10 cellular contexts compared by ENCODE assay signal in the genomic region with DNA sequence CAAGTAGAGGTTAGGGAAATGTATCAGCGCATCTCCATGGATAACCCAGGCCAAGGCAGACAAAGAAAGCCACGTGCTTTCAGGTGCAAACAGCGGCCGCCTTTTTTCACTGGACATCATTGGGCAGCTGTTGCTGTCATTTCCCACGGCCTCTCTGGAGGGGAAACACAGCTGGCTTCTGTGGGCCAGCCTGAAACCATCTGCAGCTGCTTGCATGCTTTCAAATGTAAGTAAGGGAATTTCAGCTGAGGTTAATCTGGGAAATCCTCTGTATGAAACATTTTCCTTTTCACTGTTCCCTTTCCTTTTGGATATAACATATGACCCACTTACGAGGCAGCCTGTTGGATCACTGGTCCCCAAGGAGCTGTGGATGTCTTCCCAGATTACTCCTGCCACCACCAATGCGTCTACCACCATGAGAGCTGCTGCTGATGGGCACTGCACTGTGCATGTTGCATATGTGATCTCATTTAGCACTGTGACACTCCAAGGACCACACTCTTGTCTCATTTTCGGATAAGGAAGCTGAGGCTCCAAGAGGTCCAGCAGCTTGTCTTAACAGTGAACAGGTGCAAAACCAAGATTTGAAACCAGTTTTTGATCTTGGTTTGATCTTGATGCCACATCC.
DNase-seq lines count a peak whose midpoint lies in the region; ATAC-seq and TF ChIP-seq lines count a peak whose summit lies in the region.
"Had no signal": no experiment of that assay in that cellular context is flagged by ENCODE, and none has a peak within 500 bp of the region (broad histone marks: within the 10 kb centered on the region; RNA-seq: fewer than 3 reads in every experiment).

No MANE protein-coding gene starts in this region.

- H3K27me3 Mint-ChIP-seq in progenitor cell of endocrine pancreas: peaks cover 3% of the 10 kb centered on the region

- H3K4me1 ChIP-seq in heart left ventricle (peaks cover 0 to 84% (median 72%) of the 10 kb centered on the region in 12 donors), OCI-LY1 (ENCODE audit: insufficient read depth, low read length, severe bottlenecking) (peaks cover 89% of the 10 kb centered on the region)

- H3K4me1 Mint-ChIP-seq in progenitor cell of endocrine pancreas (ENCODE audit: low read depth): no peaks in the 10 kb centered on the region

- no peak overlapping the region; the same call in 1 of the 2 replicates for H3K9ac ChIP-seq in OCI-LY1 (ENCODE audit: low read length)

- no peaks in the 10 kb centered on the region for H4K20me1 ChIP-seq in OCI-LY1 (ENCODE audit: insufficient read depth, low read length)

- no peak overlapping the region for H3K4me3 ChIP-seq in heart left ventricle
- H3K4me3 ChIP-seq in OCI-LY1 (ENCODE audit: low read depth, low read length, poor library complexity, severe bottlenecking): no peak overlapping the region

- no peaks in the 10 kb centered on the region for H3F3A ChIP-seq in OCI-LY1 (ENCODE audit: insufficient read depth, low read length)

- H3K27me3 ChIP-seq in heart left ventricle (no peaks in the 10 kb centered on the region), OCI-LY1 (ENCODE audit: insufficient read depth, low read length) (no peaks in the 10 kb centered on the region)

- H3K27ac Mint-ChIP-seq in progenitor cell of endocrine pancreas: no peak overlapping the region

- H3K9me3 ChIP-seq in heart left ventricle (no peaks in the 10 kb centered on the region), OCI-LY1 (ENCODE audit: low read length) (no peaks in the 10 kb centered on the region)

- WGBS in heart left ventricle, 4 donors: 46 to 68% (median 49%) methylated on average over 8 of the region's 8 CpGs

- DNase-seq in heart left ventricle (peak in 4 of 5 donors; percentile 39 to 59 (median 48)), cardiac septum (ENCODE audit: low spot score) (no peak), progenitor cell of endocrine pancreas (ENCODE audit: low spot score, unreplicated experiment) (no peak), SW 1271 (lab: John Stamatoyannopoulos, UW) (no peak), head of caudate nucleus (no peak), epidermal melanocyte (ENCODE audit: insufficient read length, low spot score) (no peak)
- DNase-seq: activated gamma-delta T cell treated with Interleukin-2 at 50 U/mL for 16 hours, midbrain had no signal

- peak in 3 of 4 donors; percentile 45 to 52 (median 51) for ATAC-seq in heart left ventricle
- peak; percentile 68 for ATAC-seq in HG02884 (IDR thresholded peaks at IDR 0.05; ENCODE audit: unreplicated experiment)

- no peaks in the 10 kb centered on the region for H3K36me3 Mint-ChIP-seq in progenitor cell of endocrine pancreas (ENCODE audit: insufficient read depth)

- peaks cover 75% of the 10 kb centered on the region for H3K79me2 ChIP-seq in OCI-LY1 (ENCODE audit: insufficient read depth, low read length)

- no peaks in the 10 kb centered on the region for H3K9me3 Mint-ChIP-seq in progenitor cell of endocrine pancreas (ENCODE audit: low read depth)

- intact Hi-C loops in heart left ventricle (cut with DNase I): no loop called here
- intact Hi-C loops in cardiac septum (cut with DNase I): no loop called here
- intact Hi-C loops in head of caudate nucleus (cut with DNase I): no loop called here

- H3K27ac ChIP-seq in heart left ventricle: peak overlapping the region in 9 of 12 donors; percentile 7 to 48 (median 22)
- H3K27ac ChIP-seq in OCI-LY1 (ENCODE audit: low read depth, low read length, poor library complexity, severe bottlenecking): peak overlapping the region; percentile 67

- no peak for TF ChIP-seq POLR2A in heart left ventricle (IDR thresholded peaks at IDR 0.05)

- peak overlapping the region; percentile 8; the same call in 1 of the 2 replicates for H3K4me2 ChIP-seq in OCI-LY1 (ENCODE audit: low read length)

- H2AFZ ChIP-seq in OCI-LY1 (ENCODE audit: low read length): no peak overlapping the region

- no peak for TF ChIP-seq CTCF in heart left ventricle (IDR thresholded peaks at IDR 0.05)
- TF ChIP-seq CTCF in OCI-LY1 (IDR thresholded peaks at IDR 0.05; ENCODE audit: low read length): no peak
- TF ChIP-seq CTCF in progenitor cell of endocrine pancreas (IDR thresholded peaks at IDR 0.05; ENCODE audit: unreplicated experiment): no peak

- no peak overlapping the region for H3K4me3 Mint-ChIP-seq in progenitor cell of endocrine pancreas (ENCODE audit: low read depth)

- H3K36me3 ChIP-seq in heart left ventricle: peaks cover 0 to 4% (median 0%) of the 10 kb centered on the region in 9 donors
- peaks cover 43% of the 10 kb centered on the region; the same call in 1 of the 2 replicates for H3K36me3 ChIP-seq in OCI-LY1 (ENCODE audit: insufficient read depth, low read length)

- no peaks in the 10 kb centered on the region for H3K9me2 ChIP-seq in OCI-LY1 (ENCODE audit: low read depth, low read length)

Comparison
In these comparisons a context has a peak if more than half of its experiments do, and no peak if none do; other contexts are left out.
1. DNase-seq: peak in heart left ventricle (4 of 5); none in cardiac septum (single experiment), progenitor cell of endocrine pancreas (single experiment), SW 1271 (0 of 2), head of caudate nucleus (0 of 42) and epidermal melanocyte (single experiment).